19 cellular contexts compared by ENCODE assay signal in the genomic region with DNA sequence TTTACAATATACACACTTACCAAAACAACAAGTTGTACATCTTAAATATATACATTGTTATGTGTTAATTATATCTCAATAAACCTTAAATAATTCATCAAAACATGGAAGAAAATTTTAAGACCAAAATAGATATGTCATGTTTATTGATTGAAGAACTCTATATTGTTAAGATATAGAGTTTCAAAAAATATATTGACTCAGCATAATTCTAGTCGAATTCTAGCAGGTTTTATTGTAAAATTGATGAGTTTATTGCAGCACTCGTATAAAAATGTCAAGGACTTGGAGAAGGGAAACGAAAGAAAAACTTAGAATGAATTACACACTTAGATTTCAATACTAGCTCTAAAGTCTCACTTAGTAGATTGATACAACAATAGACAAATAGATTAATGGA.
DNase-seq lines count a peak whose midpoint lies in the region; ATAC-seq, FAIRE-seq and TF ChIP-seq lines count a peak whose summit lies in the region.
"Had no signal": no experiment of that assay in that cellular context is flagged by ENCODE, and none has a peak within 500 bp of the region (broad histone marks: within the 10 kb centered on the region; RNA-seq: fewer than 3 reads in every experiment).

No MANE protein-coding gene starts in this region.

- TF ChIP-seq RAD21 in HepG2 (CRISPR knock-in tag; IDR thresholded peaks at IDR 0.05) (no peak), K562 (CRISPR knock-in tag; conservative IDR thresholded peaks at IDR 0.05 in 1 of 2, IDR thresholded peaks at IDR 0.05 in 1 of 2) (no peak)

- TF ChIP-seq CTCF in HepG2 (CRISPR knock-in tag; IDR thresholded peaks at IDR 0.05) = no peak
- TF ChIP-seq CTCF in right lobe of liver (IDR thresholded peaks at IDR 0.05) = no peak
- TF ChIP-seq CTCF in K562 (IDR thresholded peaks at IDR 0.05 in 2 of 3, conservative IDR thresholded peaks at IDR 0.05 in 1 of 3; ENCODE audit: insufficient read depth in 2 of 3, low read depth in 1 of 3, low read length in 3 of 3) = no peak

- DNase-seq in HepG2 (ENCODE audit: low spot score) (no peak), right lobe of liver (no peak), K562 (ENCODE audit: extremely low read depth in 1 of 4, low spot score in 3 of 4) (no peak), frontal cortex (ENCODE audit: low spot score in 2 of 2) (no peak), kidney tubule cell (ENCODE audit: low spot score) (no peak), NCI-H446 (lab: John Stamatoyannopoulos, UW) (no peak)
- DNase-seq: C1 segment of cervical spinal cord; Calu3; CD4-positive, alpha-beta memory T cell; COR-L47; DMS53; DMS79 treated with DMSO at 0.1 percent for 48 hours; GM23248; H9 had no signal

- H3K9me3 ChIP-seq in HepG2 (ENCODE audit: low read length) (peaks cover 81% of the 10 kb centered on the region), right lobe of liver (no peaks in the 10 kb centered on the region), K562 (replicated peaks; ENCODE audit: control insufficient read depth, insufficient read depth, low read depth, low read length) (no peaks in the 10 kb centered on the region)

- POLR2A ChIA-PET in HepG2 (lab: Yijun Ruan, JAX) (no interaction called here), K562 (lab: Yijun Ruan, JAX) (no interaction called here)

- intact Hi-C loops in HepG2 (cut with micrococcal nuclease; ENCODE audit: unreplicated experiment) (no loop called here), right lobe of liver (cut with DNase I) (no loop called here), K562 (cut with micrococcal nuclease) (no loop called here)

- H3K27me3 ChIP-seq in HepG2 (ENCODE audit: control insufficient read depth in 1 of 2, insufficient read depth in 2 of 2, low read length in 2 of 2) = no peaks in the 10 kb centered on the region
- H3K27me3 ChIP-seq in right lobe of liver = no peaks in the 10 kb centered on the region
- H3K27me3 ChIP-seq in K562 (ENCODE audit: control insufficient read depth in 2 of 2, insufficient read depth in 2 of 2, low read length in 2 of 2) = no peaks in the 10 kb centered on the region

- FAIRE-seq in HepG2 (lab: Jason Lieb, UNC) (no peak), K562 (lab: Jason Lieb, UNC) (no peak), frontal cortex (lab: Jason Lieb, UNC) (peak; percentile 51)
- FAIRE-seq: GM12892 had no signal

- H4K20me1 ChIP-seq in HepG2 (ENCODE audit: insufficient read depth, low read length) = no peaks in the 10 kb centered on the region
- H4K20me1 ChIP-seq in K562 (replicated peaks; ENCODE audit: control insufficient read depth, insufficient read depth, low read length) = no peaks in the 10 kb centered on the region

- no peaks in the 10 kb centered on the region for H3K9me1 ChIP-seq in K562 (ENCODE audit: control insufficient read depth, insufficient read depth, low read length)

- H3K4me1 ChIP-seq in HepG2 (ENCODE audit: insufficient read depth, low read length) (no peaks in the 10 kb centered on the region), right lobe of liver (no peaks in the 10 kb centered on the region), K562 (replicated peaks in 1 of 2; ENCODE audit: control insufficient read depth in 2 of 2, insufficient read depth in 2 of 2, low read length in 2 of 2) (no peaks in the 10 kb centered on the region)

- H3K4me2 ChIP-seq in HepG2 (ENCODE audit: low read depth, low read length) = no peak overlapping the region
- no peak overlapping the region for H3K4me2 ChIP-seq in K562 (ENCODE audit: insufficient read depth, low read length)

- no peak for TF ChIP-seq POLR2A in HepG2 (IDR thresholded peaks at IDR 0.05; ENCODE audit: insufficient read depth in 1 of 2, low read depth in 2 of 2, low read length in 2 of 2)
- no peak for TF ChIP-seq POLR2A in right lobe of liver (IDR thresholded peaks at IDR 0.05)
- no peak for TF ChIP-seq POLR2A in K562 (conservative IDR thresholded peaks at IDR 0.05)

- ATAC-seq in HepG2 (no peak), right lobe of liver (no peak), K562 (no peak), HG03045 (IDR thresholded peaks at IDR 0.05; ENCODE audit: unreplicated experiment) (no peak), HG02938 (IDR thresholded peaks at IDR 0.05; ENCODE audit: unreplicated experiment) (no peak)
- ATAC-seq: HCT116 had no signal

- no TSS peak for BruUV-seq in HepG2 (replicated peaks; lab: Mats Ljungman, UMichigan)
- no TSS peak for BruUV-seq in K562 (replicated peaks; lab: Mats Ljungman, UMichigan)

- H2AFZ ChIP-seq in HepG2 (ENCODE audit: low read length) = no peak overlapping the region
- no peak overlapping the region for H2AFZ ChIP-seq in K562 (ENCODE audit: low read depth, low read length)

- WGBS in HepG2 (ENCODE audit: low lambda C conversion rate) = 3% methylated on average over 3 of the region's 3 CpGs
- 44% methylated on average over 3 of the region's 3 CpGs for WGBS in right lobe of liver (ENCODE audit: insufficient coverage, low coverage, low lambda C conversion rate, missing lambda C conversion rate)
- WGBS in K562 (ENCODE audit: insufficient coverage, low coverage, missing lambda C conversion rate) = 0% methylated on average over 3 of the region's 3 CpGs

- no peak overlapping the region for H3K27ac ChIP-seq in HepG2 (ENCODE audit: extremely low read length, insufficient read depth, low read length)
- no peak overlapping the region for H3K27ac ChIP-seq in right lobe of liver
- H3K27ac ChIP-seq in K562 (ENCODE audit: extremely low read depth, low read depth, low read length) = no peak overlapping the region
- H3K27ac ChIP-seq: 22Rv1, GM23248 had no signal

- no peaks in the 10 kb centered on the region for H3K79me2 ChIP-seq in HepG2 (ENCODE audit: insufficient read depth, low read length)
- H3K79me2 ChIP-seq in K562 (ENCODE audit: control insufficient read depth, insufficient read depth, low read length) = no peaks in the 10 kb centered on the region

- H3K4me3 ChIP-seq in HepG2 (replicated peaks in 1 of 3; ENCODE audit: insufficient read depth in 1 of 3, low read depth in 2 of 3, low read length in 3 of 3) = no peak overlapping the region
- H3K4me3 ChIP-seq in right lobe of liver = no peak overlapping the region
- H3K4me3 ChIP-seq in K562 = no peak overlapping the region

- TF ChIP-seq EP300 in HepG2 (IDR thresholded peaks at IDR 0.05; ENCODE audit: low read depth in 2 of 2, low read length in 2 of 2) (no peak), HepG2 (CRISPR knock-in tag; IDR thresholded peaks at IDR 0.05; ENCODE audit: borderline replicate concordance) (no peak), K562 (IDR thresholded peaks at IDR 0.05; ENCODE audit: low read length) (no peak)

- no peaks in the 10 kb centered on the region for H3K36me3 ChIP-seq in HepG2 (replicated peaks in 1 of 2; ENCODE audit: control insufficient read depth in 1 of 2, insufficient read depth in 2 of 2, low read length in 2 of 2)
- no peaks in the 10 kb centered on the region for H3K36me3 ChIP-seq in right lobe of liver
- H3K36me3 ChIP-seq in K562 (ENCODE audit: control insufficient read depth, insufficient read depth, low read length) = no peaks in the 10 kb centered on the region

- H3K9ac ChIP-seq in HepG2 (ENCODE audit: insufficient read depth, low read depth, low read length) = no peak overlapping the region
- no peak overlapping the region for H3K9ac ChIP-seq in K562 (ENCODE audit: insufficient read depth in 1 of 2, low read depth in 2 of 2, low read length in 2 of 2)
- H3K9ac ChIP-seq: GM23248 had no signal

- in situ Hi-C loops in HepG2 (cut with HindIII; ENCODE audit: extremely low pct_ligation_motif_present, low pct_unique_long_range_greater_than_20kb) = no loop called here
- in situ Hi-C loops in K562 (cut with MboI) = no loop called here

- CTCF ChIA-PET in HepG2 (lab: Yijun Ruan, JAX; ENCODE audit: low intra/inter-chr PET ratio, low total read pairs) = no interaction called here
- CTCF ChIA-PET in K562 (lab: Yijun Ruan, JAX; ENCODE audit: low intra/inter-chr PET ratio) = no interaction called here

TF ChIP-seq in K562, 482 proteins besides CTCF, POLR2A, EP300 and RAD21 (continues in another document):
- TF ChIP-seq TOE1 (IDR thresholded peaks at IDR 0.05; ENCODE audit: borderline replicate concordance) (no peak), TOE1 (CRISPR knock-in tag; IDR thresholded peaks at IDR 0.05; ENCODE audit: borderline replicate concordance, low read depth) (no peak), PML (IDR thresholded peaks at IDR 0.05; ENCODE audit: low read length) (no peak), NUFIP1 (IDR thresholded peaks at IDR 0.05; ENCODE audit: partially characterized antibody) (no peak), MEF2A (IDR thresholded peaks at IDR 0.05; ENCODE audit: control insufficient read depth, low read depth, low read length) (no peak), ZNF778 (CRISPR knock-in tag; IDR thresholded peaks at IDR 0.05) (no peak), BMI1 (IDR thresholded peaks at IDR 0.05; ENCODE audit: low read length) (no peak), MAFF (IDR thresholded peaks at IDR 0.05; ENCODE audit: low read length) (peak; percentile 33; the same call in 1 of the 2 replicates), ZNF316 (IDR thresholded peaks at IDR 0.05) (peak; percentile 70), MCM3 (IDR thresholded peaks at IDR 0.05) (no peak), KLF6 (CRISPR knock-in tag; IDR thresholded peaks at IDR 0.05; ENCODE audit: borderline replicate concordance) (no peak), CBX3 (IDR thresholded peaks at IDR 0.05; ENCODE audit: borderline replicate concordance in 1 of 2, low read length in 2 of 2) (no peak), HSF4 (CRISPR knock-in tag; IDR thresholded peaks at IDR 0.05; ENCODE audit: borderline replicate concordance) (no peak), ARID1B (IDR thresholded peaks at IDR 0.05) (no peak), CAMTA2 (CRISPR knock-in tag; conservative IDR thresholded peaks at IDR 0.05) (no peak), KLF13 (tag; IDR thresholded peaks at IDR 0.05; ENCODE audit: borderline replicate concordance, low read depth) (no peak), XRCC4 (IDR thresholded peaks at IDR 0.05; ENCODE audit: extremely low read depth, insufficient read depth, insufficient read length) (no peak), MAFK (IDR thresholded peaks at IDR 0.05; ENCODE audit: low read length) (0 out of 2 replicates have a peak, but pooled peaks have one; percentile 18)
- TF ChIP-seq, protein P1, sequence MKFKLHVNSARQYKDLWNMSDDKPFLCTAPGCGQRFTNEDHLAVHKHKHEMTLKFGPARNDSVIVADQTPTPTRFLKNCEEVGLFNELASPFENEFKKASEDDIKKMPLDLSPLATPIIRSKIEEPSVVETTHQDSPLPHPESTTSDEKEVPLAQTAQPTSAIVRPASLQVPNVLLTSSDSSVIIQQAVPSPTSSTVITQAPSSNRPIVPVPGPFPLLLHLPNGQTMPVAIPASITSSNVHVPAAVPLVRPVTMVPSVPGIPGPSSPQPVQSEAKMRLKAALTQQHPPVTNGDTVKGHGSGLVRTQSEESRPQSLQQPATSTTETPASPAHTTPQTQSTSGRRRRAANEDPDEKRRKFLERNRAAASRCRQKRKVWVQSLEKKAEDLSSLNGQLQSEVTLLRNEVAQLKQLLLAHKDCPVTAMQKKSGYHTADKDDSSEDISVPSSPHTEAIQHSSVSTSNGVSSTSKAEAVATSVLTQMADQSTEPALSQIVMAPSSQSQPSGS (CRISPR knock-in tag; IDR thresholded peaks at IDR 0.05) = no peak

Comparison
In these comparisons a context has a peak if more than half of its experiments do, and no peak if none do; other contexts are left out.
1. Of the 241 proteins assayed by ChIP-seq in both HepG2 and K562: peak only in HepG2: none; only in K562: MAFG; in both: MAFF and MAFK; in neither: 238.